In genomic region chr3:138935864-138936762, GRCh38 we compare ENCODE assay signal across 1 cellular context.
A peak's percentile ranks its signal among the peaks of the same experiment; 100 is the strongest.
TF ChIP-seq lines count a peak whose summit lies in the region.

No MANE protein-coding gene starts in this region.

TF ChIP-seq in HEK293, 187 proteins besides CTCF, POLR2A, EP300 and RAD21 (continued from another document):
- TF ChIP-seq, protein P1, sequence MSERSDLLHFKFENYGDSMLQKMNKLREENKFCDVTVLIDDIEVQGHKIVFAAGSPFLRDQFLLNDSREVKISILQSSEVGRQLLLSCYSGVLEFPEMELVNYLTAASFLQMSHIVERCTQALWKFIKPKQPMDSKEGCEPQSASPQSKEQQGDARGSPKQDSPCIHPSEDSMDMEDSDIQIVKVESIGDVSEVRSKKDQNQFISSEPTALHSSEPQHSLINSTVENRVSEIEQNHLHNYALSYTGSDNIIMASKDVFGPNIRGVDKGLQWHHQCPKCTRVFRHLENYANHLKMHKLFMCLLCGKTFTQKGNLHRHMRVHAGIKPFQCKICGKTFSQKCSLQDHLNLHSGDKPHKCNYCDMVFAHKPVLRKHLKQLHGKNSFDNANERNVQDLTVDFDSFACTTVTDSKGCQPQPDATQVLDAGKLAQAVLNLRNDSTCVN (tag by site-specific recombination; optimal IDR thresholded peaks at IDR 0.05) = peak; percentile 44
- TF ChIP-seq ZNF529 (tag by site-specific recombination; IDR thresholded peaks at IDR 0.05; ENCODE audit: insufficient replicate concordance) (no peak), ZNF600 (tag by site-specific recombination; IDR thresholded peaks at IDR 0.05) (no peak), ZFP69B (tag by site-specific recombination; IDR thresholded peaks at IDR 0.05) (no peak), SALL2 (tag by site-specific recombination; IDR thresholded peaks at IDR 0.05; ENCODE audit: borderline replicate concordance) (no peak), ZNF140 (tag by site-specific recombination; IDR thresholded peaks at IDR 0.05) (no peak), KLF7 (tag by site-specific recombination; IDR thresholded peaks at IDR 0.05; ENCODE audit: borderline replicate concordance) (no peak), ZNF10 (tag by site-specific recombination; IDR thresholded peaks at IDR 0.05) (no peak), AEBP2 (tag by site-specific recombination; IDR thresholded peaks at IDR 0.05; ENCODE audit: borderline replicate concordance) (no peak), ZNF132 (tag by site-specific recombination; IDR thresholded peaks at IDR 0.05; ENCODE audit: borderline replicate concordance) (no peak), ZNF843 (tag by site-specific recombination; IDR thresholded peaks at IDR 0.05) (no peak), ZNF837 (tag by site-specific recombination; IDR thresholded peaks at IDR 0.05) (no peak), ZNF501 (tag by site-specific recombination; IDR thresholded peaks at IDR 0.05) (no peak), SP3 (tag by site-specific recombination; IDR thresholded peaks at IDR 0.05) (no peak), ZFHX2 (tag by site-specific recombination; conservative IDR thresholded peaks at IDR 0.05) (no peak), ZNF157 (tag by site-specific recombination; IDR thresholded peaks at IDR 0.05) (no peak), ZXDB (tag by site-specific recombination; IDR thresholded peaks at IDR 0.05) (no peak), ZNF629 (tag by site-specific recombination; IDR thresholded peaks at IDR 0.05) (no peak), ZNF426 (tag by site-specific recombination; IDR thresholded peaks at IDR 0.05) (no peak), ZNF335 (tag by site-specific recombination; conservative IDR thresholded peaks at IDR 0.05) (peak; percentile 94), ZSCAN16 (tag by site-specific recombination; IDR thresholded peaks at IDR 0.05) (no peak), IKZF3 (tag by site-specific recombination; IDR thresholded peaks at IDR 0.05) (no peak), ZBTB6 (tag by site-specific recombination; IDR thresholded peaks at IDR 0.05) (peak; percentile 35; the same call in 1 of the 2 replicates), RBAK (tag by site-specific recombination; IDR thresholded peaks at IDR 0.05) (no peak), SCRT2 (tag by site-specific recombination; IDR thresholded peaks at IDR 0.05) (no peak), ZNF19 (tag by site-specific recombination; IDR thresholded peaks at IDR 0.05; ENCODE audit: low read depth) (no peak)
- TF ChIP-seq, protein P2, sequence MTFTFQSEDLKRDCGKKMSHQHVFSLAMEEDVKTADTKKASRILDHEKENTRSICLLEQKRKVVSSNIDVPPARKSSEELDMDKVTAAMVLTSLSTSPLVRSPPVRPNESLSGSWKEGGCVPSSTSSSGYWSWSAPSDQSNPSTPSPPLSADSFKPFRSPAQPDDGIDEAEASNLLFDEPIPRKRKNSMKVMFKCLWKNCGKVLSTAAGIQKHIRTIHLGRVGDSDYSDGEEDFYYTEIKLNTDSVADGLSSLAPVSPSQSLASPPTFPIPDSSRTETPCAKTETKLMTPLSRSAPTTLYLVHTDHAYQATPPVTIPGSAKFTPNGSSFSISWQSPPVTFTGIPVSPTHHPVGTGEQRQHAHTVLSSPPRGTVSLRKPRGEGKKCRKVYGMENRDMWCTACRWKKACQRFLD (tag by site-specific recombination; IDR thresholded peaks at IDR 0.05) = no peak
- TF ChIP-seq, protein P3, sequence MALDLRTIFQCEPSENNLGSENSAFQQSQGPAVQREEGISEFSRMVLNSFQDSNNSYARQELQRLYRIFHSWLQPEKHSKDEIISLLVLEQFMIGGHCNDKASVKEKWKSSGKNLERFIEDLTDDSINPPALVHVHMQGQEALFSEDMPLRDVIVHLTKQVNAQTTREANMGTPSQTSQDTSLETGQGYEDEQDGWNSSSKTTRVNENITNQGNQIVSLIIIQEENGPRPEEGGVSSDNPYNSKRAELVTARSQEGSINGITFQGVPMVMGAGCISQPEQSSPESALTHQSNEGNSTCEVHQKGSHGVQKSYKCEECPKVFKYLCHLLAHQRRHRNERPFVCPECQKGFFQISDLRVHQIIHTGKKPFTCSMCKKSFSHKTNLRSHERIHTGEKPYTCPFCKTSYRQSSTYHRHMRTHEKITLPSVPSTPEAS (tag by site-specific recombination; IDR thresholded peaks at IDR 0.05) = no peak
- TF ChIP-seq, protein P4, sequence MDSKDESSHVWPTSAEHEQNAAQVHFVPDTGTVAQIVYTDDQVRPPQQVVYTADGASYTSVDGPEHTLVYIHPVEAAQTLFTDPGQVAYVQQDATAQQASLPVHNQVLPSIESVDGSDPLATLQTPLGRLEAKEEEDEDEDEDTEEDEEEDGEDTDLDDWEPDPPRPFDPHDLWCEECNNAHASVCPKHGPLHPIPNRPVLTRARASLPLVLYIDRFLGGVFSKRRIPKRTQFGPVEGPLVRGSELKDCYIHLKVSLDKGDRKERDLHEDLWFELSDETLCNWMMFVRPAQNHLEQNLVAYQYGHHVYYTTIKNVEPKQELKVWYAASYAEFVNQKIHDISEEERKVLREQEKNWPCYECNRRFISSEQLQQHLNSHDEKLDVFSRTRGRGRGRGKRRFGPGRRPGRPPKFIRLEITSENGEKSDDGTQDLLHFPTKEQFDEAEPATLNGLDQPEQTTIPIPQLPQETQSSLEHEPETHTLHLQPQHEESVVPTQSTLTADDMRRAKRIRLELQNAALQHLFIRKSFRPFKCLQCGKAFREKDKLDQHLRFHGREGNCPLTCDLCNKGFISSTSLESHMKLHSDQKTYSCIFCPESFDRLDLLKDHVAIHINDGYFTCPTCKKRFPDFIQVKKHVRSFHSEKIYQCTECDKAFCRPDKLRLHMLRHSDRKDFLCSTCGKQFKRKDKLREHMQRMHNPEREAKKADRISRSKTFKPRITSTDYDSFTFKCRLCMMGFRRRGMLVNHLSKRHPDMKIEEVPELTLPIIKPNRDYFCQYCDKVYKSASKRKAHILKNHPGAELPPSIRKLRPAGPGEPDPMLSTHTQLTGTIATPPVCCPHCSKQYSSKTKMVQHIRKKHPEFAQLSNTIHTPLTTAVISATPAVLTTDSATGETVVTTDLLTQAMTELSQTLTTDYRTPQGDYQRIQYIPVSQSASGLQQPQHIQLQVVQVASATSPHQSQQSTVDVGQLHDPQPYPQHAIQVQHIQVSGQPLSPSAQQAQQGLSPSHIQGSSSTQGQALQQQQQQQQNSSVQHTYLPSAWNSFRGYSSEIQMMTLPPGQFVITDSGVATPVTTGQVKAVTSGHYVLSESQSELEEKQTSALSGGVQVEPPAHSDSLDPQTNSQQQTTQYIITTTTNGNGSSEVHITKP (tag by site-specific recombination; IDR thresholded peaks at IDR 0.05) = 0 out of 2 replicates have a peak, but pooled peaks have one; percentile 67
